ENCODE assay signal across 9 cellular contexts in genomic region chr1:201348211-201348566, GRCh38. TPM values are rescaled to one million over a fixed set of nuclear protein-coding genes. Genes with fewer than 3 reads are reported as not detected.
DNase-seq lines count a peak whose midpoint lies in the region; ATAC-seq, FAIRE-seq and TF ChIP-seq lines count a peak whose summit lies in the region.
"Had no signal": no experiment of that assay in that cellular context is flagged by ENCODE, and none has a peak within 500 bp of the region (broad histone marks: within the 10 kb centered on the region; RNA-seq: fewer than 3 reads in every experiment).

No MANE protein-coding gene starts in this region.

- no peak overlapping the region for H3K27ac ChIP-seq in H1 (ENCODE audit: low read depth, low read length)
- H3K27ac ChIP-seq in CD8-positive, alpha-beta memory T cell (ENCODE audit: low read depth, low read length), result no peak overlapping the region

- H3K4ac ChIP-seq in H1 (replicated peaks; ENCODE audit: insufficient read length, low read depth, low read length), result no peak overlapping the region

- no peak overlapping the region for H3K9ac ChIP-seq in H1 (replicated peaks in 1 of 4; ENCODE audit: extremely low read depth in 1 of 4, low read depth in 3 of 4, low read length in 3 of 4)

- 15% methylated on average over 4 of the region's 6 CpGs; no CpG with 5 or more reads in 1 of the 2 experiments for WGBS in H1 (ENCODE audit: extremely low coverage in 1 of 2, insufficient coverage in 1 of 2, insufficient read length in 1 of 2, insufficient replicate concordance in 2 of 2, low coverage in 1 of 2, low lambda C conversion rate in 2 of 2, missing lambda C conversion rate in 1 of 2), 2 experiments

- peak overlapping the region; percentile 90; the same call in 1 of the 2 replicates for H2BK15ac ChIP-seq in H1 (ENCODE audit: low read length)

- POLR2A ChIA-PET in H1 (lab: Charles Lee; ENCODE audit: partially characterized antibody), result interaction anchor here (0.8 to 4.3 kb wide), 8 partner anchors 10 to 94 kb away, joined by 3 to 24 read pairs (median 4); no protein-coding TSS in a partner anchor
- POLR2A ChIA-PET in CD8-positive, alpha-beta memory T cell (lab: Charles Lee), result no interaction called here

- no peak overlapping the region for H3K14ac ChIP-seq in H1 (ENCODE audit: insufficient read length)

- H3K4me3 Mint-ChIP-seq in CD8-positive, alpha-beta memory T cell, result no peak overlapping the region

- H3K4me2 ChIP-seq in H1 (ENCODE audit: insufficient read depth in 1 of 2, low read depth in 2 of 2, low read length in 2 of 2), result peak overlapping the region; percentile 22 to 50

- no peaks in the 10 kb centered on the region for H3K23me2 ChIP-seq in H1 (ENCODE audit: low read depth, low read length)

- H4K5ac ChIP-seq in H1 (ENCODE audit: insufficient read length, low read depth, low read length), result no peak overlapping the region

- peak; percentile 77 to 82 for TF ChIP-seq RAD21 in H1 (IDR thresholded peaks at IDR 0.05 in 1 of 2, conservative IDR thresholded peaks at IDR 0.05 in 1 of 2; ENCODE audit: low read depth in 2 of 2, low read length in 2 of 2)

- H3K4me3 ChIP-seq in H1 (ENCODE audit: extremely low read depth in 1 of 4, insufficient read depth in 2 of 4, low read depth in 3 of 4, low read length in 4 of 4) (peak overlapping the region in 1 of 4 experiments; percentile 37; a peak in 2 of 8 replicates), mucosa of descending colon (no peak overlapping the region)
- H3K4me3 ChIP-seq in CD8-positive, alpha-beta memory T cell (ENCODE audit: low read length), result no peak overlapping the region

- no peaks in the 10 kb centered on the region for H4K20me1 ChIP-seq in H1 (replicated peaks in 1 of 2; ENCODE audit: control insufficient read depth in 1 of 2, insufficient read depth in 2 of 2, low read length in 2 of 2)

- H3K27me3 ChIP-seq in H1 (replicated peaks in 1 of 4; ENCODE audit: control insufficient read depth in 3 of 4, extremely low read depth in 1 of 4, insufficient read depth in 3 of 4, low read length in 3 of 4), result 0 out of 7 replicates have a peak, but pooled peaks cover 0 to 3% (median 0%) of the 10 kb centered on the region in 4 experiments
- peaks cover 6% of the 10 kb centered on the region for H3K27me3 ChIP-seq in CD8-positive, alpha-beta memory T cell (ENCODE audit: insufficient read depth, low read length, poor library complexity, severe bottlenecking)

- H2AK5ac ChIP-seq in H1 (ENCODE audit: low read depth, low read length), result no peak overlapping the region

- no peaks in the 10 kb centered on the region for H3K79me1 ChIP-seq in H1 (ENCODE audit: low read depth, low read length)

- TF ChIP-seq CTCF in GM10266 (IDR thresholded peaks at IDR 0.05; ENCODE audit: control insufficient read depth, insufficient read depth, low read depth, missing control alignments) (peak; percentile 69), H1 (IDR thresholded peaks at IDR 0.05; ENCODE audit: control extremely low read depth in 1 of 3, insufficient read depth in 1 of 3, low read depth in 1 of 3, low read length in 3 of 3) (peak; percentile 82 to 86 (median 85)), mucosa of descending colon (IDR thresholded peaks at IDR 0.05) (no peak)

- H3K23ac ChIP-seq in H1 (ENCODE audit: insufficient read length), result no peak overlapping the region

- H3K27ac Mint-ChIP-seq in CD8-positive, alpha-beta memory T cell, result peak overlapping the region in 1 of 8 donors; percentile 17

- peak; percentile 75 for ATAC-seq in mucosa of descending colon
- no peak for ATAC-seq in HG03095 (IDR thresholded peaks at IDR 0.05; ENCODE audit: unreplicated experiment)
- no peak for ATAC-seq in GM19467 (IDR thresholded peaks at IDR 0.05; ENCODE audit: unreplicated experiment)

- peak overlapping the region; percentile 91; the same call in 1 of the 2 replicates for H2BK20ac ChIP-seq in H1 (ENCODE audit: low read length)

- H2BK5ac ChIP-seq in H1 (ENCODE audit: low read depth, low read length), result peak overlapping the region; percentile 50; the same call in 1 of the 2 replicates

- peak; percentile 68 for DNase-seq in GM10266 (ENCODE audit: extremely low spot score)
- peak; percentile 67 for DNase-seq in HT-29 (ENCODE audit: low spot score)
- DNase-seq in RCC 7860 (ENCODE audit: low spot score), result peak; percentile 43
- peak; percentile 34 to 86 for DNase-seq in H1 (ENCODE audit: low read depth in 1 of 2, low spot score in 2 of 2)
- DNase-seq in mucosa of descending colon, result peak in 2 of 3 donors; percentile 42 to 47
- DNase-seq in CD8-positive, alpha-beta memory T cell, result no peak

- CTCF ChIA-PET in H1 (lab: Charles Lee; ENCODE audit: partially characterized antibody), result interaction anchor here (0.6 to 8.6 kb wide), 39 partner anchors 11 to 323 kb away, joined by 3 to 271 read pairs (median 9); partner anchors contain the start of genes PKP1 and TNNT2
- CTCF ChIA-PET in CD8-positive, alpha-beta memory T cell (lab: Charles Lee), result no interaction called here

- H3K18ac ChIP-seq in H1 (ENCODE audit: extremely low read depth, low read length), result peak overlapping the region; percentile 89; the same call in 1 of the 2 replicates

- no peaks in the 10 kb centered on the region for H3K36me3 ChIP-seq in H1 (ENCODE audit: control insufficient read depth in 2 of 4, insufficient read depth in 4 of 4, low read length in 3 of 4)
- no peaks in the 10 kb centered on the region for H3K36me3 ChIP-seq in mucosa of descending colon (ENCODE audit: low read depth)
- H3K36me3 ChIP-seq in CD8-positive, alpha-beta memory T cell (ENCODE audit: insufficient read depth, low read length), result no peaks in the 10 kb centered on the region

- no peak overlapping the region; the same call in 1 of the 2 replicates for H2BK12ac ChIP-seq in H1 (ENCODE audit: low read depth, low read length)

- H3K56ac ChIP-seq in H1 (replicated peaks; ENCODE audit: insufficient read length, low read depth, low read length), result no peak overlapping the region

- H3K79me2 ChIP-seq in H1 (ENCODE audit: control insufficient read depth in 1 of 2, insufficient read depth in 2 of 2, low read length in 2 of 2), result no peaks in the 10 kb centered on the region

- intact Hi-C loops in mucosa of descending colon (cut with DNase I, micrococcal nuclease), result loop anchor here in 1 of 2 donors (5.0 kb wide), 1 partner anchor 96 kb away; no protein-coding TSS in a partner anchor

- H3K4me1 ChIP-seq in H1 (replicated peaks in 1 of 4; ENCODE audit: control insufficient read depth in 3 of 4, insufficient read depth in 4 of 4, low read length in 3 of 4) (peaks cover 8 to 25% (median 12%) of the 10 kb centered on the region in 4 experiments), mucosa of descending colon (ENCODE audit: low read depth) (no peaks in the 10 kb centered on the region)
- H3K4me1 ChIP-seq in CD8-positive, alpha-beta memory T cell (ENCODE audit: insufficient read depth, low read length), result no peaks in the 10 kb centered on the region

- H2AFZ ChIP-seq in H1 (ENCODE audit: low read length), result peak overlapping the region; percentile 83

- no peak for TF ChIP-seq EP300 in H1 (IDR thresholded peaks at IDR 0.05; ENCODE audit: borderline replicate concordance in 1 of 2, low read depth in 2 of 2, low read length in 2 of 2)

- no peaks in the 10 kb centered on the region for H3K9me3 Mint-ChIP-seq in CD8-positive, alpha-beta memory T cell

- no peaks in the 10 kb centered on the region for H3K36me3 Mint-ChIP-seq in CD8-positive, alpha-beta memory T cell

- no peak overlapping the region for H2BK120ac ChIP-seq in H1 (replicated peaks; ENCODE audit: low read depth, low read length)

- peaks cover 12 to 46% of the 10 kb centered on the region in 2 donors for H3K27me3 Mint-ChIP-seq in CD8-positive, alpha-beta memory T cell

- FAIRE-seq in RCC 7860 (lab: Jason Lieb, UNC) (no peak), H1 (lab: Jason Lieb, UNC) (peak; percentile 28)
- FAIRE-seq: TTC549 had no signal

- TF ChIP-seq POLR2A in H1 (IDR thresholded peaks at IDR 0.05; ENCODE audit: control extremely low read depth in 1 of 2, low read depth in 2 of 2, low read length in 2 of 2), result no peak

- no peak overlapping the region for H4K8ac ChIP-seq in H1 (ENCODE audit: extremely low read depth, insufficient read depth, low read length)

- H3K9me3 ChIP-seq in H1 (ENCODE audit: insufficient read depth in 2 of 2, low read depth in 1 of 2, low read length in 1 of 2), result no peaks in the 10 kb centered on the region
- H3K9me3 ChIP-seq in mucosa of descending colon, result no peaks in the 10 kb centered on the region
- H3K9me3 ChIP-seq in CD8-positive, alpha-beta memory T cell (ENCODE audit: low read length), result no peaks in the 10 kb centered on the region

- no peaks in the 10 kb centered on the region for H3K4me1 Mint-ChIP-seq in CD8-positive, alpha-beta memory T cell

- H4K91ac ChIP-seq in H1 (replicated peaks; ENCODE audit: insufficient read length, low read length), result no peak overlapping the region

TF ChIP-seq in H1, 55 proteins besides CTCF, POLR2A, EP300 and RAD21 (continues in another document):
- no peak for TF ChIP-seq POLR2AphosphoS5 (IDR thresholded peaks at IDR 0.05; ENCODE audit: low read depth, low read length)

RNA-seq across cellular contexts. Expression of gene TNNT2, which starts 29.3 kb away (rescaled TPM):
- total RNA-seq in HT-29 (2014; rRNA removed; shearing (Covaris generic)), result 0.13 and 0.46 TPM in 2 replicates
- 21.0 and 22.6 TPM in 2 replicates for total RNA-seq in H1 (2021; fragmentation: NEBNext Ultra II Directional; extraction: Animal tissue kit (Norgen Biotek cat#: 25700))
- 3.1 and 5.3 TPM in 2 replicates for polyA plus RNA-seq in H1 (2011; rRNA removed)
- 13.9 TPM for polyA plus RNA-seq in H1 (2011; cell fraction: cytosol; rRNA removed)
- 21.3 TPM for polyA plus RNA-seq in H1 (2011; cell fraction: nucleus; rRNA removed)
- polyA plus RNA-seq in H1 (2012, experiment 1 of 2), result 14.8 to 17.7 TPM (median 16.7 TPM) in 4 replicates
- 4.4 TPM for polyA plus RNA-seq in H1 (2012, experiment 2 of 2)
- polyA plus RNA-seq in H1 (2013, experiment 1 of 2), result 15.5 TPM
- polyA plus RNA-seq in H1 (2013, experiment 2 of 2), result 14.1 TPM
- polyA minus RNA-seq in H1 (2011; rRNA and poly(A)+ RNA removed), result 5.8 and 8.4 TPM in 2 replicates
- polyA minus RNA-seq in H1 (2011; cell fraction: cytosol; rRNA and poly(A)+ RNA removed), result 7.2 TPM
- polyA minus RNA-seq in H1 (2011; cell fraction: nucleus; rRNA and poly(A)+ RNA removed), result 13.0 TPM
- 1 to 10 TPM in 2 of 3 donors, under 1 TPM in 1; 0.28 to 4.0 (median 2.0) TPM for total RNA-seq in mucosa of descending colon
- not detected for total RNA-seq in CD8-positive, alpha-beta memory T cell
- polyA plus RNA-seq in CD8-positive, alpha-beta memory T cell, result not detected

RNA-seq across cellular contexts. Expression of gene LAD1, which starts 50.9 kb away (rescaled TPM):
- total RNA-seq in HT-29 (2014; rRNA removed; shearing (Covaris generic)), result 216 and 238 TPM in 2 replicates
- total RNA-seq in H1 (2021; fragmentation: NEBNext Ultra II Directional; extraction: Animal tissue kit (Norgen Biotek cat#: 25700)), result 30.5 and 32.8 TPM in 2 replicates
- 9.3 and 12.4 TPM in 2 replicates for polyA plus RNA-seq in H1 (2011; rRNA removed)
- polyA plus RNA-seq in H1 (2011; cell fraction: cytosol; rRNA removed), result 9.9 TPM
- 16.3 TPM for polyA plus RNA-seq in H1 (2011; cell fraction: nucleus; rRNA removed)
- polyA plus RNA-seq in H1 (2012, experiment 1 of 2), result 17.1 to 22.3 TPM (median 20.0 TPM) in 4 replicates
- polyA plus RNA-seq in H1 (2012, experiment 2 of 2), result 21.6 TPM
- 20.5 TPM for polyA plus RNA-seq in H1 (2013, experiment 1 of 2)
- 20.2 TPM for polyA plus RNA-seq in H1 (2013, experiment 2 of 2)
- 7.7 and 10.7 TPM in 2 replicates for polyA minus RNA-seq in H1 (2011; rRNA and poly(A)+ RNA removed)
- polyA minus RNA-seq in H1 (2011; cell fraction: cytosol; rRNA and poly(A)+ RNA removed), result 8.4 TPM
- 13.1 TPM for polyA minus RNA-seq in H1 (2011; cell fraction: nucleus; rRNA and poly(A)+ RNA removed)
- total RNA-seq in mucosa of descending colon, result 100 to 1,000 TPM in 2 of 3 donors, 10 to 100 TPM in 1; 86.0 to 202 (median 130) TPM
- total RNA-seq in CD8-positive, alpha-beta memory T cell, result not detected
- polyA plus RNA-seq in CD8-positive, alpha-beta memory T cell, result not detected

Comparison
In these comparisons a context has a peak if more than half of its experiments do, and no peak if none do; other contexts are left out.
1. DNase-seq: peak in GM10266 (single experiment), HT-29 (single experiment), RCC 7860 (single experiment), H1 (2 of 2) and mucosa of descending colon (2 of 3); none in CD8-positive, alpha-beta memory T cell (0 of 5).
2. RNA of gene LAD1, which starts 50.9 kb away (total RNA-seq): 216 to 238 TPM in HT-29, 86.0 to 202 TPM in mucosa of descending colon and 30.5 to 32.8 TPM in H1; not detected in CD8-positive, alpha-beta memory T cell; every median in the first group is over 10 times any median in the second.